ENCODE assay signal across 26 cellular contexts in the genomic region with DNA sequence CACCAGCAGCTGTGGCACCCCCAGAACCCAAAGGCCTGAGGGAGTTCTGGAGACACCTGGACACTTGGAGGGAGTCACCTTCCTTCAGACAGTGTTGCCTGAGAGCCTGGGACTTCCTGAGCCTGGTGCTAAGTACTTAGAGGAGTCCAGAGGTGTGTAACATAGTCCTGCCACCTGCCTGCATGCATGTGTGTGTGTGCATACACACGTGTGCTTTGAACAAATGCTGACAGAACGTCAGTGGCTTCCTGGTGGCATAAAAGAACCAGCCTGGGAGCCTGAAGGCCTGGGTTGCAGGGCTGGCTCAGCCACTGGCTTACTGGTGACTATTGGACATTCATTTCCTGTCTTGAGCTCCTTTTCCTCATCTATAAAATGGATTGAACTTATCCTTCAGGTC. TPM values are rescaled to one million over a fixed set of nuclear protein-coding genes. Genes with fewer than 3 reads are reported as not detected.
"Had no signal": no experiment of that assay in that cellular context is flagged by ENCODE, and none has a peak within 500 bp of the region (broad histone marks: within the 10 kb centered on the region; RNA-seq: fewer than 3 reads in every experiment).

No MANE protein-coding gene starts in this region.

- H3K27ac ChIP-seq: dorsolateral prefrontal cortex, gastrocnemius medialis, lower lobe of right lung, parathyroid adenoma, stomach, thyroid gland, vagina had no signal

- ATAC-seq: gastrocnemius medialis; left ventricle myocardium superior; lower lobe of right lung; natural killer cell; sciatic nerve; stimulated activated effector memory CD8-positive, alpha-beta T cell treated with anti-CD3 and anti-CD28 coated beads, Interleukin-12 subunit alpha, Interleukin-12 subunit beta, amount 100 ng/mL, for 72 hours had no signal

- H3K36me3 ChIP-seq: gastrocnemius medialis, lower lobe of right lung, stomach, thyroid gland, vagina had no signal

- H3K4me1 ChIP-seq: gastrocnemius medialis, lower lobe of right lung, parathyroid adenoma, stomach, thyroid gland, vagina had no signal

- DNase-seq: dorsolateral prefrontal cortex; effector CD4-positive, alpha-beta T cell; foreskin fibroblast; gastrocnemius medialis; head of caudate nucleus; left ventricle myocardium superior; lower lobe of right lung; natural killer cell; stimulated activated CD4-positive, alpha-beta T cell treated with anti-CD3 and anti-CD28 coated beads, Interleukin-2, amount 100 ng/mL, for 24 hours; stimulated activated CD4-positive, alpha-beta T cell treated with anti-CD3 and anti-CD28 coated beads, Interleukin-4, amount 100 ng/mL, for 24 hours; stimulated activated naive CD4-positive, alpha-beta T cell treated with Interleukin-2 at 50 U/mL for 16 hours; stomach; thyroid gland; trophoblast cell had no signal

- H3K4me3 ChIP-seq: dorsolateral prefrontal cortex, gastrocnemius medialis, lower lobe of right lung, smooth muscle cell, stomach, thyroid gland, vagina had no signal

- H3K9me3 ChIP-seq: gastrocnemius medialis, lower lobe of right lung, stomach, thyroid gland, vagina had no signal

- H3K27me3 ChIP-seq: thyroid gland, vagina had no signal

RNA-seq across cellular contexts. Expression of gene CPN2, which starts 3.2 kb away (rescaled TPM):
- total RNA-seq: dorsolateral prefrontal cortex, glomerular endothelial cell, lower lobe of right lung, natural killer cell, neural crest cell, progenitor cell of endocrine pancreas, sciatic nerve, stomach, temporal lobe, thyroid gland, ureter, vagina had no signal

RNA-seq across cellular contexts. Expression of gene LRRC15, which starts 15.2 kb away (rescaled TPM):
- total RNA-seq: glomerular endothelial cell, natural killer cell, neural crest cell, progenitor cell of endocrine pancreas, temporal lobe, vagina had no signal

RNA-seq across cellular contexts. Expression of gene GP5, which starts 44.8 kb away (rescaled TPM):
- total RNA-seq: glomerular endothelial cell, left ventricle myocardium superior, mesenteric fat pad, neural crest cell, smooth muscle cell, subcutaneous adipose tissue, vagina had no signal
